ENCODE assay signal across 8 cellular contexts in genomic region chr10:110610308-110610774, GRCh38. TPM values are rescaled to one million over a fixed set of nuclear protein-coding genes. Genes with fewer than 3 reads are reported as not detected.
DNase-seq lines count a peak whose midpoint lies in the region; ATAC-seq and TF ChIP-seq lines count a peak whose summit lies in the region.

No MANE protein-coding gene starts in this region.

- H3K27me3 Mint-ChIP-seq in activated CD8-positive, alpha-beta T cell treated with anti-CD3 and anti-CD28 coated beads for 36 hours, result no peaks in the 10 kb centered on the region

- no peak overlapping the region for H3K4me3 Mint-ChIP-seq in activated CD8-positive, alpha-beta T cell treated with anti-CD3 and anti-CD28 coated beads for 36 hours

- CTCF ChIA-PET in activated CD8-positive, alpha-beta T cell treated with anti-CD3 and anti-CD28 coated beads for 36 hours (lab: Charles Lee), result interaction anchor here (0.6 to 6.9 kb wide), 55 partner anchors 8 to 1527 kb away, joined by 3 to 81 read pairs (median 4); partner anchors contain the start of genes ADRA2A, BBIP1 and SMNDC1

- H3K36me3 Mint-ChIP-seq in activated CD8-positive, alpha-beta T cell treated with anti-CD3 and anti-CD28 coated beads for 36 hours (ENCODE audit: low read depth), result no peaks in the 10 kb centered on the region

- peak; percentile 50 for ATAC-seq in activated CD8-positive, alpha-beta T cell treated with anti-CD3 and anti-CD28 coated beads for 36 hours
- ATAC-seq in mucosa of descending colon (peak; percentile 82), upper lobe of left lung (ENCODE audit: low FRiP score in 2 of 2) (peak in 1 of 2 donors; percentile 73), GM21367 (IDR thresholded peaks at IDR 0.05; ENCODE audit: unreplicated experiment) (no peak)

- no peaks in the 10 kb centered on the region for H3K36me3 ChIP-seq in mucosa of descending colon (ENCODE audit: low read depth)
- peaks cover 0 to 16% (median 4%) of the 10 kb centered on the region in 4 donors for H3K36me3 ChIP-seq in upper lobe of left lung

- peaks cover 46% of the 10 kb centered on the region for H3K4me1 Mint-ChIP-seq in activated CD8-positive, alpha-beta T cell treated with anti-CD3 and anti-CD28 coated beads for 36 hours (ENCODE audit: low read depth)

- TF ChIP-seq CTCF in HFF-Myc (IDR thresholded peaks at IDR 0.05; ENCODE audit: low read depth, low read length, missing control alignments), result peak; percentile 83
- peak; percentile 89 for TF ChIP-seq CTCF in activated CD8-positive, alpha-beta T cell treated with anti-CD3 and anti-CD28 coated beads for 36 hours (IDR thresholded peaks at IDR 0.05)
- peak; percentile 97 for TF ChIP-seq CTCF in epithelial cell of proximal tubule (conservative IDR thresholded peaks at IDR 0.05; ENCODE audit: low read depth, low read length)
- peak; percentile 64 for TF ChIP-seq CTCF in mucosa of descending colon (IDR thresholded peaks at IDR 0.05)
- peak; percentile 38 to 65 (median 57) for TF ChIP-seq CTCF in upper lobe of left lung (IDR thresholded peaks at IDR 0.05)

- H3K4me3 ChIP-seq in HFF-Myc (replicated peaks; ENCODE audit: low read depth, low read length) (no peak overlapping the region), epithelial cell of proximal tubule (ENCODE audit: low read depth, low read length) (no peak overlapping the region), mucosa of descending colon (no peak overlapping the region), upper lobe of left lung (no peak overlapping the region)

- no peaks in the 10 kb centered on the region for H3K4me1 ChIP-seq in mucosa of descending colon (ENCODE audit: low read depth)
- peaks cover 0 to 3% (median 0%) of the 10 kb centered on the region in 4 donors for H3K4me1 ChIP-seq in upper lobe of left lung

- 14 to 28% methylated on average over 3 of the region's 3 CpGs for WGBS in upper lobe of left lung, 2 donors

- intact Hi-C loops in activated CD8-positive, alpha-beta T cell treated with anti-CD3 and anti-CD28 coated beads for 36 hours (cut with micrococcal nuclease), result loop anchor here (5.0 to 10.0 kb wide), 4 partner anchors 137 to 374 kb away; partner anchors contain the start of gene PDCD4
- intact Hi-C loops in mucosa of descending colon (cut with DNase I, micrococcal nuclease), result no loop called here

- H3K27ac ChIP-seq in upper lobe of left lung, result no peak overlapping the region

- no peak overlapping the region for H3K27ac Mint-ChIP-seq in activated CD8-positive, alpha-beta T cell treated with anti-CD3 and anti-CD28 coated beads for 36 hours

- H3K27me3 ChIP-seq in upper lobe of left lung, result no peaks in the 10 kb centered on the region

- no peaks in the 10 kb centered on the region for H3K9me3 Mint-ChIP-seq in activated CD8-positive, alpha-beta T cell treated with anti-CD3 and anti-CD28 coated beads for 36 hours

- TF ChIP-seq POLR2A in upper lobe of left lung (IDR thresholded peaks at IDR 0.05), result no peak

- POLR2A ChIA-PET in activated CD8-positive, alpha-beta T cell treated with anti-CD3 and anti-CD28 coated beads for 36 hours (lab: Charles Lee), result interaction anchor here (0.6 to 0.8 kb wide), 2 partner anchors 62 to 73 kb away, joined by 3 to 6 read pairs; no protein-coding TSS in a partner anchor

- DNase-seq in DMS153 (lab: John Stamatoyannopoulos, UW) (peak; percentile 39), HFF-Myc (ENCODE audit: extremely low read depth, low read depth) (no peak), NCI-H526 treated with DMSO at 0.1 percent for 48 hours (lab: John Stamatoyannopoulos, UW) (peak; percentile 38), epithelial cell of proximal tubule (ENCODE audit: low read depth) (peak; percentile 20), mucosa of descending colon (peak in 1 of 3 donors; percentile 47), upper lobe of left lung (no peak)
- peak; percentile 62 for DNase-seq in activated CD8-positive, alpha-beta T cell treated with anti-CD3 and anti-CD28 coated beads for 36 hours

- no peak for TF ChIP-seq EP300 in upper lobe of left lung (IDR thresholded peaks at IDR 0.05)

- H3K9me3 ChIP-seq in mucosa of descending colon (no peaks in the 10 kb centered on the region), upper lobe of left lung (no peaks in the 10 kb centered on the region)

RNA-seq across cellular contexts. Expression of gene RBM20, which starts 33.8 kb away (rescaled TPM):
- total RNA-seq in activated CD8-positive, alpha-beta T cell treated with anti-CD3 and anti-CD28 coated beads for 36 hours, result under 1 TPM; 0.38 to 0.72 TPM
- total RNA-seq in epithelial cell of proximal tubule (0.07 and 0.46 TPM in 2 replicates), mucosa of descending colon (1 to 10 TPM in 2 of 3 donors, under 1 TPM in 1; 0.46 to 9.7 (median 2.0) TPM), upper lobe of left lung (1 to 10 TPM in 3 of 6 donors, under 1 TPM in 3; 0.11 to 7.5 (median 1.5) TPM)

RNA-seq across cellular contexts. Expression of gene SMC3, which starts 42.8 kb away (rescaled TPM):
- total RNA-seq in activated CD8-positive, alpha-beta T cell treated with anti-CD3 and anti-CD28 coated beads for 36 hours, result 10 to 100 TPM; 69.7 to 71.2 TPM
- total RNA-seq in epithelial cell of proximal tubule (37.3 and 43.1 TPM in 2 replicates), mucosa of descending colon (10 to 100 TPM; 24.1 to 36.3 (median 27.3) TPM), upper lobe of left lung (10 to 100 TPM; 13.7 to 45.9 (median 23.0) TPM)

Comparison
In these comparisons a context has a peak if more than half of its experiments do, and no peak if none do; other contexts are left out.
1. DNase-seq: peak in DMS153 (single experiment), NCI-H526 treated with DMSO at 0.1 percent for 48 hours (single experiment), activated CD8-positive, alpha-beta T cell treated with anti-CD3 and anti-CD28 coated beads for 36 hours (single experiment) and epithelial cell of proximal tubule (single experiment); none in HFF-Myc (single experiment) and upper lobe of left lung (0 of 2).
2. Peak in every context shown above with its lines, with median percentiles within 50 percentile points of each other: CTCF ChIP-seq.